9 cellular contexts compared by ENCODE assay signal in genomic region chr2:170369894-170370293, GRCh38.
A peak's percentile ranks its signal among the peaks of the same experiment; 100 is the strongest.
DNase-seq lines count a peak whose midpoint lies in the region; ATAC-seq and TF ChIP-seq lines count a peak whose summit lies in the region.
"Had no signal": no experiment of that assay in that cellular context is flagged by ENCODE, and none has a peak within 500 bp of the region (broad histone marks: within the 10 kb centered on the region; RNA-seq: fewer than 3 reads in every experiment).

No MANE protein-coding gene starts in this region.

- CTCF ChIA-PET in AG04450 (lab: Charles Lee): interaction anchor here (0.6 to 3.5 kb wide), 16 partner anchors 9 to 919 kb away, joined by 3 to 33 read pairs (median 4); partner anchors contain the start of gene GAD1

- H3K27me3 ChIP-seq in AG04450 (ENCODE audit: control insufficient read depth, insufficient read depth, low read length) (peaks cover 8% of the 10 kb centered on the region), HUES48 (ENCODE audit: control insufficient read depth, insufficient read depth, low read length) (0 out of 2 replicates have a peak, but pooled peaks cover 4% of the 10 kb centered on the region), upper lobe of left lung (no peaks in the 10 kb centered on the region)

- ATAC-seq in upper lobe of left lung (ENCODE audit: low FRiP score in 2 of 2) (no peak), HG03442 (IDR thresholded peaks at IDR 0.05; ENCODE audit: unreplicated experiment) (no peak), GM19324 (IDR thresholded peaks at IDR 0.05; ENCODE audit: low FRiP score, unreplicated experiment) (no peak)

- POLR2A ChIA-PET in AG04450 (lab: Yijun Ruan, JAX): interaction anchor here (0.7 kb wide), 1 partner anchor 407 kb away, joined by 6 read pairs; no protein-coding TSS in a partner anchor

- TF ChIP-seq EP300 in upper lobe of left lung (IDR thresholded peaks at IDR 0.05): no peak

- H3K4me3 ChIP-seq in AG04450 (ENCODE audit: low read depth, low read length) (no peak overlapping the region), HUES48 (ENCODE audit: low read depth, low read length) (no peak overlapping the region), upper lobe of left lung (no peak overlapping the region)

- H3K27ac ChIP-seq in AG04450 (ENCODE audit: low read depth, low read length) (no peak overlapping the region), HUES48 (ENCODE audit: low read depth, low read length) (peak overlapping the region; percentile 73), upper lobe of left lung (no peak overlapping the region)

- DNase-seq in AG04450 (ENCODE audit: low read depth, low spot score): no peak
- DNase-seq in SK-MEL-5 (ENCODE audit: low read depth, low spot score): peak; percentile 57
- DNase-seq in glomerular endothelial cell (ENCODE audit: extremely low read depth, low read depth, low spot score): peak; percentile 14
- DNase-seq in upper lobe of left lung: no peak
- no peak for DNase-seq in amniotic stem cell (lab: John Stamatoyannopoulos, UW)
- DNase-seq: effector CD4-positive, alpha-beta T cell had no signal

- peak; percentile 39 for TF ChIP-seq CTCF in AG04450 (IDR thresholded peaks at IDR 0.05; ENCODE audit: low read depth, low read length)
- peak in 1 of 6 experiments; percentile 16 for TF ChIP-seq CTCF in upper lobe of left lung (IDR thresholded peaks at IDR 0.05)

- H3K9ac ChIP-seq in HUES48 (ENCODE audit: low read depth, low read length): no peak overlapping the region

- in situ Hi-C loops in SK-MEL-5 (cut with HindIII; ENCODE audit: low pct_unique_long_range_greater_than_20kb, low sequenced_read_pairs): no loop called here

- H3K4me1 ChIP-seq in HUES48 (ENCODE audit: control insufficient read depth, insufficient read depth, low read length): peaks cover 38% of the 10 kb centered on the region
- H3K4me1 ChIP-seq in upper lobe of left lung: no peaks in the 10 kb centered on the region

- no peak for TF ChIP-seq POLR2A in upper lobe of left lung (IDR thresholded peaks at IDR 0.05)

- H3K36me3 ChIP-seq in HUES48 (ENCODE audit: control insufficient read depth, insufficient read depth, low read length): no peaks in the 10 kb centered on the region
- H3K36me3 ChIP-seq in upper lobe of left lung: no peaks in the 10 kb centered on the region

- WGBS in upper lobe of left lung, 2 donors: 18 to 43% methylated on average over 1 of the region's 1 CpG

- H3K9me3 ChIP-seq in AG04450 (ENCODE audit: control insufficient read depth, insufficient read depth, low read length) (no peaks in the 10 kb centered on the region), HUES48 (ENCODE audit: control insufficient read depth, insufficient read depth, low read length) (no peaks in the 10 kb centered on the region), upper lobe of left lung (no peaks in the 10 kb centered on the region)

Comparison
In these comparisons a context has a peak if more than half of its experiments do, and no peak if none do; other contexts are left out.
1. DNase-seq: peak in SK-MEL-5 (single experiment) and glomerular endothelial cell (single experiment); none in AG04450 (single experiment), upper lobe of left lung (0 of 2) and amniotic stem cell (single experiment).